7 cellular contexts compared by ENCODE assay signal in the genomic region with DNA sequence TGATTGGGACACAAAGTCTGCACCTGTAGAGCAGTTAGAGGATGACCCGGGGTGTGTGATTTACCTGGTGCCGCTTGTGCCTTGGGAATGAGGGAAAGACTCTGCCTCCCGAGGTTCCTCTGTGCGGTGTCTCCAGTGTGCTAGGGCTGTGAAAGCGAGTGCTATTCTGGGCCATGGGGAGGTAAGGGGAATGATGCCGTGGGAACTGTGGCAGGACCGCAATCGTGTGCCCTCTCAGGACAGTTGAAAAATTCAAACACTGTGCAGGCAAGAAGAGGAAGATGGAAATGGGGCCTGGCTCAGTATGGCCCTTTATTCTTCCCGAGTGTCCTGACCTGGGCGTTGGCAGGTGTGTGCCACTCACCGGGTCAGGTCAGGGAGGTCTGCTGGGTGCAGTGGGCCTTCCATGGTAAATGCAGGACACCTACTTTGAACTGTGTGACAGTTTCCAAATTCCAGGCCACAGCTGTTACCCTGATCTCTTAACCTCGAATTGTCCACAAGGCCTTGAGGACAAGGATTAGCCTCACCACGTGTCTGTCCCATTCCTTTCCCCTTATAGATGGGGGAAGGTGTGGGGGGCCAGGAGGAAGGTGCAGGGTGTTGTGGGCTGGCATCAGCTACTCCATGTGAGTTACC. TPM values are rescaled to one million over a fixed set of nuclear protein-coding genes. Genes with fewer than 3 reads are reported as not detected.
DNase-seq lines count a peak whose midpoint lies in the region; ATAC-seq lines count a peak whose summit lies in the region.

No MANE protein-coding gene starts in this region.

- peaks cover 16% of the 10 kb centered on the region for H3K4me1 Mint-ChIP-seq in activated T-helper 17 cell treated with anti-CD3 and anti-CD28 coated beads, Interleukin-2, amount 50 U/mL, for 72 hours
- peaks cover 28 to 47% of the 10 kb centered on the region in 2 donors for H3K4me1 Mint-ChIP-seq in stimulated activated naive B cell treated with anti-CD40 and anti-IgM and Interleukin-4, amounts not matched to agents 10 μg/mL and 1 μg/mL and 100 μg/mL, for 72 hours

- no peak overlapping the region for H3K27ac ChIP-seq in HUES48 (ENCODE audit: low read depth, low read length)
- H3K27ac ChIP-seq in iPS-18a (ENCODE audit: low read length): no peak overlapping the region

- H3K9ac ChIP-seq in HUES48 (ENCODE audit: low read depth, low read length) (no peak overlapping the region), iPS-18a (ENCODE audit: low read length) (peak overlapping the region; percentile 75)

- H3K36me3 ChIP-seq in HUES48 (ENCODE audit: control insufficient read depth, insufficient read depth, low read length) (peaks cover 46% of the 10 kb centered on the region), iPS-18a (ENCODE audit: control insufficient read depth, low read depth, low read length) (peaks cover 34% of the 10 kb centered on the region)

- no peaks in the 10 kb centered on the region for H3K27me3 ChIP-seq in HUES48 (ENCODE audit: control insufficient read depth, insufficient read depth, low read length)
- no peaks in the 10 kb centered on the region for H3K27me3 ChIP-seq in iPS-18a (ENCODE audit: control insufficient read depth, insufficient read depth, low read length)

- H3K4me3 ChIP-seq in HUES48 (ENCODE audit: low read depth, low read length) (peak overlapping the region; percentile 100), iPS-18a (ENCODE audit: low read length) (peak overlapping the region; percentile 89)

- peak overlapping the region; percentile 89 for H3K27ac Mint-ChIP-seq in activated T-helper 17 cell treated with anti-CD3 and anti-CD28 coated beads, Interleukin-2, amount 50 U/mL, for 72 hours
- H3K27ac Mint-ChIP-seq in stimulated activated naive B cell treated with anti-CD40 and anti-IgM and Interleukin-4, amounts not matched to agents 10 μg/mL and 1 μg/mL and 100 μg/mL, for 72 hours: peak overlapping the region; percentile 99

- H3K36me3 Mint-ChIP-seq in activated T-helper 17 cell treated with anti-CD3 and anti-CD28 coated beads, Interleukin-2, amount 50 U/mL, for 72 hours (ENCODE audit: low read depth): peaks cover 48% of the 10 kb centered on the region
- H3K36me3 Mint-ChIP-seq in stimulated activated naive B cell treated with anti-CD40 and anti-IgM and Interleukin-4, amounts not matched to agents 10 μg/mL and 1 μg/mL and 100 μg/mL, for 72 hours: peaks cover 20 to 31% of the 10 kb centered on the region in 2 donors

- no peaks in the 10 kb centered on the region for H3K27me3 Mint-ChIP-seq in activated T-helper 17 cell treated with anti-CD3 and anti-CD28 coated beads, Interleukin-2, amount 50 U/mL, for 72 hours
- H3K27me3 Mint-ChIP-seq in stimulated activated naive B cell treated with anti-CD40 and anti-IgM and Interleukin-4, amounts not matched to agents 10 μg/mL and 1 μg/mL and 100 μg/mL, for 72 hours: no peaks in the 10 kb centered on the region

- ATAC-seq in activated T-helper 17 cell treated with anti-CD3 and anti-CD28 coated beads, Interleukin-2, amount 50 U/mL, for 72 hours (replicated peaks): no peak
- no peak for ATAC-seq in stimulated activated naive B cell treated with anti-CD40 and anti-IgM and Interleukin-4, amounts not matched to agents 10 μg/mL and 1 μg/mL and 100 μg/mL, for 72 hours (replicated peaks)
- no peak for ATAC-seq in GM19023 (IDR thresholded peaks at IDR 0.05; ENCODE audit: unreplicated experiment)

- H3K4me1 ChIP-seq in HUES48 (ENCODE audit: control insufficient read depth, insufficient read depth, low read length): peaks cover 7% of the 10 kb centered on the region; the same call in 1 of the 2 replicates
- H3K4me1 ChIP-seq in iPS-18a (ENCODE audit: control insufficient read depth, low read depth, low read length): peaks cover 5% of the 10 kb centered on the region

- H3K9me3 Mint-ChIP-seq in activated T-helper 17 cell treated with anti-CD3 and anti-CD28 coated beads, Interleukin-2, amount 50 U/mL, for 72 hours: no peaks in the 10 kb centered on the region
- no peaks in the 10 kb centered on the region for H3K9me3 Mint-ChIP-seq in stimulated activated naive B cell treated with anti-CD40 and anti-IgM and Interleukin-4, amounts not matched to agents 10 μg/mL and 1 μg/mL and 100 μg/mL, for 72 hours

- DNase-seq in stimulated activated naive B cell treated with anti-CD40 and anti-IgM and Interleukin-4, amounts not matched to agents 10 μg/mL and 1 μg/mL and 100 μg/mL, for 72 hours: no peak
- DNase-seq in HT-29 (ENCODE audit: low spot score): no peak
- no peak for DNase-seq in GM19238 (ENCODE audit: insufficient read length, low spot score)

- H3K4me3 Mint-ChIP-seq in activated T-helper 17 cell treated with anti-CD3 and anti-CD28 coated beads, Interleukin-2, amount 50 U/mL, for 72 hours: peak overlapping the region; percentile 93
- peak overlapping the region; percentile 90 to 95 for H3K4me3 Mint-ChIP-seq in stimulated activated naive B cell treated with anti-CD40 and anti-IgM and Interleukin-4, amounts not matched to agents 10 μg/mL and 1 μg/mL and 100 μg/mL, for 72 hours

- H3K9me3 ChIP-seq in HUES48 (ENCODE audit: control insufficient read depth, insufficient read depth, low read length) (peaks cover 13% of the 10 kb centered on the region; the same call in 1 of the 2 replicates), iPS-18a (ENCODE audit: control insufficient read depth, low read depth, low read length) (no peaks in the 10 kb centered on the region)

RNA-seq across cellular contexts. Expression of gene SIVA1, which starts 1.4 kb away (rescaled TPM):
- 100 to 1,000 TPM in 1 of 2 donors, 10 to 100 TPM in 1; 65.2 to 121 TPM for total RNA-seq in activated T-helper 17 cell treated with anti-CD3 and anti-CD28 coated beads, Interleukin-2, amount 50 U/mL, for 72 hours
- 243 and 250 TPM in 2 replicates for total RNA-seq in HT-29 (2014; rRNA removed; shearing (Covaris generic))

RNA-seq across cellular contexts. Expression of gene ADSS1, which starts 30.3 kb away (rescaled TPM):
- total RNA-seq in activated T-helper 17 cell treated with anti-CD3 and anti-CD28 coated beads, Interleukin-2, amount 50 U/mL, for 72 hours: 1 to 10 TPM in 1 of 2 donors, under 1 TPM in 1; 0.91 to 2.4 TPM
- 2.1 and 8.3 TPM in 2 replicates for total RNA-seq in HT-29 (2014; rRNA removed; shearing (Covaris generic))

RNA-seq across cellular contexts. Expression of gene AKT1, which starts 41.2 kb away (rescaled TPM):
- 100 to 1,000 TPM in 1 of 2 donors, 10 to 100 TPM in 1; 81.3 to 160 TPM for total RNA-seq in activated T-helper 17 cell treated with anti-CD3 and anti-CD28 coated beads, Interleukin-2, amount 50 U/mL, for 72 hours
- total RNA-seq in HT-29 (2014; rRNA removed; shearing (Covaris generic)): 161 and 168 TPM in 2 replicates

RNA-seq across cellular contexts. Expression of gene ZBTB42, which starts 46.6 kb away (rescaled TPM):
- total RNA-seq in activated T-helper 17 cell treated with anti-CD3 and anti-CD28 coated beads, Interleukin-2, amount 50 U/mL, for 72 hours: 1 to 10 TPM; 3.0 to 3.2 TPM
- total RNA-seq in HT-29 (2014; rRNA removed; shearing (Covaris generic)): 12.1 and 17.2 TPM in 2 replicates
